Comparison of ENCODE assay signal across 1 cellular context in genomic region chr10:75733135-75733890, GRCh38.
TF ChIP-seq lines count a peak whose summit lies in the region.

No MANE protein-coding gene starts in this region.

TF ChIP-seq in HepG2, 621 proteins besides CTCF, POLR2A, EP300 and RAD21 (continued from another document and continues in another):
- TF ChIP-seq ZBTB33 (CRISPR knock-in tag; IDR thresholded peaks at IDR 0.05) (peak; percentile 52; the same call in 1 of the 2 replicates), ZNF503 (CRISPR knock-in tag; IDR thresholded peaks at IDR 0.05) (peak; percentile 97), ATF2 (CRISPR knock-in tag; IDR thresholded peaks at IDR 0.05) (peak; percentile 65; the same call in 1 of the 2 replicates), GTF2F1 (IDR thresholded peaks at IDR 0.05; ENCODE audit: low read length) (no peak), ZNF337 (CRISPR knock-in tag; IDR thresholded peaks at IDR 0.05; ENCODE audit: borderline replicate concordance, low read depth) (no peak), ZNF614 (CRISPR knock-in tag; IDR thresholded peaks at IDR 0.05; ENCODE audit: borderline replicate concordance) (peak; percentile 92), ZFP1 (CRISPR knock-in tag; IDR thresholded peaks at IDR 0.05) (peak; percentile 87; the same call in 1 of the 2 replicates), ZNF136 (CRISPR knock-in tag; IDR thresholded peaks at IDR 0.05; ENCODE audit: low read depth) (peak; percentile 54; the same call in 1 of the 2 replicates), SALL1 (CRISPR knock-in tag; IDR thresholded peaks at IDR 0.05) (peak; percentile 100), NR2F6 (IDR thresholded peaks at IDR 0.05) (peak; percentile 96), NR2F6 (CRISPR knock-in tag; IDR thresholded peaks at IDR 0.05) (peak; percentile 95), SIX4 (CRISPR knock-in tag; IDR thresholded peaks at IDR 0.05) (peak; percentile 28; the same call in 1 of the 2 replicates), NR2F1 (CRISPR knock-in tag; IDR thresholded peaks at IDR 0.05) (peak; percentile 82 to 84), RERE (CRISPR knock-in tag; IDR thresholded peaks at IDR 0.05; ENCODE audit: low read depth) (peak; percentile 98), BRD4 (CRISPR knock-in tag; IDR thresholded peaks at IDR 0.05) (peak; percentile 82; the same call in 1 of the 2 replicates), ZNF761 (CRISPR knock-in tag; conservative IDR thresholded peaks at IDR 0.05) (0 out of 2 replicates have a peak, but pooled peaks have one; percentile 34), SSRP1 (CRISPR knock-in tag; IDR thresholded peaks at IDR 0.05) (0 out of 2 replicates have a peak, but pooled peaks have one; percentile 63), PITX1 (CRISPR knock-in tag; IDR thresholded peaks at IDR 0.05) (peak; percentile 88), MED1 (CRISPR knock-in tag; IDR thresholded peaks at IDR 0.05) (peak; percentile 98), ZNF232 (CRISPR knock-in tag; IDR thresholded peaks at IDR 0.05; ENCODE audit: borderline replicate concordance) (peak; percentile 64; the same call in 1 of the 2 replicates), RAD51 (IDR thresholded peaks at IDR 0.05; ENCODE audit: borderline replicate concordance) (no peak), SRY (CRISPR knock-in tag; IDR thresholded peaks at IDR 0.05) (no peak), NFE2L1 (CRISPR knock-in tag; IDR thresholded peaks at IDR 0.05; ENCODE audit: borderline replicate concordance) (no peak), SP5 (CRISPR knock-in tag; IDR thresholded peaks at IDR 0.05; ENCODE audit: borderline replicate concordance, low read depth) (peak; percentile 60; the same call in 1 of the 2 replicates), STAG1 (CRISPR knock-in tag; IDR thresholded peaks at IDR 0.05) (peak; percentile 56), ERF (CRISPR knock-in tag; IDR thresholded peaks at IDR 0.05) (peak; percentile 91), SMAD9 (CRISPR knock-in tag; IDR thresholded peaks at IDR 0.05) (no peak)
- TF ChIP-seq, protein P1, sequence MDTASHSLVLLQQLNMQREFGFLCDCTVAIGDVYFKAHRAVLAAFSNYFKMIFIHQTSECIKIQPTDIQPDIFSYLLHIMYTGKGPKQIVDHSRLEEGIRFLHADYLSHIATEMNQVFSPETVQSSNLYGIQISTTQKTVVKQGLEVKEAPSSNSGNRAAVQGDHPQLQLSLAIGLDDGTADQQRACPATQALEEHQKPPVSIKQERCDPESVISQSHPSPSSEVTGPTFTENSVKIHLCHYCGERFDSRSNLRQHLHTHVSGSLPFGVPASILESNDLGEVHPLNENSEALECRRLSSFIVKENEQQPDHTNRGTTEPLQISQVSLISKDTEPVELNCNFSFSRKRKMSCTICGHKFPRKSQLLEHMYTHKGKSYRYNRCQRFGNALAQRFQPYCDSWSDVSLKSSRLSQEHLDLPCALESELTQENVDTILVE (CRISPR knock-in tag; IDR thresholded peaks at IDR 0.05) = peak; percentile 59
- TF ChIP-seq, protein P2, sequence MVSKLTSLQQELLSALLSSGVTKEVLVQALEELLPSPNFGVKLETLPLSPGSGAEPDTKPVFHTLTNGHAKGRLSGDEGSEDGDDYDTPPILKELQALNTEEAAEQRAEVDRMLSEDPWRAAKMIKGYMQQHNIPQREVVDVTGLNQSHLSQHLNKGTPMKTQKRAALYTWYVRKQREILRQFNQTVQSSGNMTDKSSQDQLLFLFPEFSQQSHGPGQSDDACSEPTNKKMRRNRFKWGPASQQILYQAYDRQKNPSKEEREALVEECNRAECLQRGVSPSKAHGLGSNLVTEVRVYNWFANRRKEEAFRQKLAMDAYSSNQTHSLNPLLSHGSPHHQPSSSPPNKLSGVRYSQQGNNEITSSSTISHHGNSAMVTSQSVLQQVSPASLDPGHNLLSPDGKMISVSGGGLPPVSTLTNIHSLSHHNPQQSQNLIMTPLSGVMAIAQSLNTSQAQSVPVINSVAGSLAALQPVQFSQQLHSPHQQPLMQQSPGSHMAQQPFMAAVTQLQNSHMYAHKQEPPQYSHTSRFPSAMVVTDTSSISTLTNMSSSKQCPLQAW (CRISPR knock-in tag; IDR thresholded peaks at IDR 0.05) = peak; percentile 84
- TF ChIP-seq, protein P3, sequence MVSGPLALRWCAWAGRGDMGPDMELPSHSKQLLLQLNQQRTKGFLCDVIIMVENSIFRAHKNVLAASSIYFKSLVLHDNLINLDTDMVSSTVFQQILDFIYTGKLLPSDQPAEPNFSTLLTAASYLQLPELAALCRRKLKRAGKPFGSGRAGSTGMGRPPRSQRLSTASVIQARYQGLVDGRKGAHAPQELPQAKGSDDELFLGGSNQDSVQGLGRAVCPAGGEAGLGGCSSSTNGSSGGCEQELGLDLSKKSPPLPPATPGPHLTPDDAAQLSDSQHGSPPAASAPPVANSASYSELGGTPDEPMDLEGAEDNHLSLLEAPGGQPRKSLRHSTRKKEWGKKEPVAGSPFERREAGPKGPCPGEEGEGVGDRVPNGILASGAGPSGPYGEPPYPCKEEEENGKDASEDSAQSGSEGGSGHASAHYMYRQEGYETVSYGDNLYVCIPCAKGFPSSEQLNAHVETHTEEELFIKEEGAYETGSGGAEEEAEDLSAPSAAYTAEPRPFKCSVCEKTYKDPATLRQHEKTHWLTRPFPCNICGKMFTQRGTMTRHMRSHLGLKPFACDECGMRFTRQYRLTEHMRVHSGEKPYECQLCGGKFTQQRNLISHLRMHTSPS (CRISPR knock-in tag; IDR thresholded peaks at IDR 0.05; ENCODE audit: low read depth) = peak; percentile 68; the same call in 1 of the 2 replicates
- TF ChIP-seq, protein P4, sequence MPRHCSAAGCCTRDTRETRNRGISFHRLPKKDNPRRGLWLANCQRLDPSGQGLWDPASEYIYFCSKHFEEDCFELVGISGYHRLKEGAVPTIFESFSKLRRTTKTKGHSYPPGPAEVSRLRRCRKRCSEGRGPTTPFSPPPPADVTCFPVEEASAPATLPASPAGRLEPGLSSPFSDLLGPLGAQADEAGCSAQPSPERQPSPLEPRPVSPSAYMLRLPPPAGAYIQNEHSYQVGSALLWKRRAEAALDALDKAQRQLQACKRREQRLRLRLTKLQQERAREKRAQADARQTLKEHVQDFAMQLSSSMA (CRISPR knock-in tag; IDR thresholded peaks at IDR 0.05) = no peak
- TF ChIP-seq, protein P5, sequence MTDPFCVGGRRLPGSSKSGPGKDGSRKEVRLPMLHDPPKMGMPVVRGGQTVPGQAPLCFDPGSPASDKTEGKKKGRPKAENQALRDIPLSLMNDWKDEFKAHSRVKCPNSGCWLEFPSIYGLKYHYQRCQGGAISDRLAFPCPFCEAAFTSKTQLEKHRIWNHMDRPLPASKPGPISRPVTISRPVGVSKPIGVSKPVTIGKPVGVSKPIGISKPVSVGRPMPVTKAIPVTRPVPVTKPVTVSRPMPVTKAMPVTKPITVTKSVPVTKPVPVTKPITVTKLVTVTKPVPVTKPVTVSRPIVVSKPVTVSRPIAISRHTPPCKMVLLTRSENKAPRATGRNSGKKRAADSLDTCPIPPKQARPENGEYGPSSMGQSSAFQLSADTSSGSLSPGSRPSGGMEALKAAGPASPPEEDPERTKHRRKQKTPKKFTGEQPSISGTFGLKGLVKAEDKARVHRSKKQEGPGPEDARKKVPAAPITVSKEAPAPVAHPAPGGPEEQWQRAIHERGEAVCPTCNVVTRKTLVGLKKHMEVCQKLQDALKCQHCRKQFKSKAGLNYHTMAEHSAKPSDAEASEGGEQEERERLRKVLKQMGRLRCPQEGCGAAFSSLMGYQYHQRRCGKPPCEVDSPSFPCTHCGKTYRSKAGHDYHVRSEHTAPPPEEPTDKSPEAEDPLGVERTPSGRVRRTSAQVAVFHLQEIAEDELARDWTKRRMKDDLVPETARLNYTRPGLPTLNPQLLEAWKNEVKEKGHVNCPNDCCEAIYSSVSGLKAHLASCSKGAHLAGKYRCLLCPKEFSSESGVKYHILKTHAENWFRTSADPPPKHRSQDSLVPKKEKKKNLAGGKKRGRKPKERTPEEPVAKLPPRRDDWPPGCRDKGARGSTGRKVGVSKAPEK (CRISPR knock-in tag; IDR thresholded peaks at IDR 0.05; ENCODE audit: borderline replicate concordance) = no peak
